In genomic region chr2:151043484-151043883, GRCh38 we compare ENCODE assay signal across 16 cellular contexts.
DNase-seq lines count a peak whose midpoint lies in the region; ATAC-seq, FAIRE-seq and TF ChIP-seq lines count a peak whose summit lies in the region.
"Had no signal": no experiment of that assay in that cellular context is flagged by ENCODE, and none has a peak within 500 bp of the region (broad histone marks: within the 10 kb centered on the region; RNA-seq: fewer than 3 reads in every experiment).

No MANE protein-coding gene starts in this region.

- TF ChIP-seq CTCF in MCF 10A (IDR thresholded peaks at IDR 0.05; ENCODE audit: unreplicated experiment), result no peak
- no peak for TF ChIP-seq CTCF in breast epithelium (IDR thresholded peaks at IDR 0.05)
- no peak for TF ChIP-seq CTCF in RWPE2 (IDR thresholded peaks at IDR 0.05; ENCODE audit: poor library complexity, severe bottlenecking)

- H3K9me3 Mint-ChIP-seq in MCF 10A (ENCODE audit: unreplicated experiment), result no peaks in the 10 kb centered on the region
- H3K9me3 Mint-ChIP-seq in activated T-cell treated with anti-CD3 and anti-CD28 coated beads, Interleukin-2, amount 50 U/mL, for 24 hours, result no peaks in the 10 kb centered on the region
- H3K9me3 Mint-ChIP-seq: activated CD4-positive, alpha-beta T cell treated with anti-CD3 and anti-CD28 coated beads, Interleukin-2, amount 10 ng/mL, durations not matched to agents 7 days and 5 days had no signal

- no peak overlapping the region for H3K4me3 ChIP-seq in breast epithelium
- H3K4me3 ChIP-seq in RWPE2 (ENCODE audit: severe bottlenecking), result no peak overlapping the region
- H3K4me3 ChIP-seq: lung had no signal

- no peak for FAIRE-seq in GM12892 (lab: Jason Lieb, UNC)

- intact Hi-C loops in MCF 10A (cut with micrococcal nuclease), result no loop called here
- intact Hi-C loops in breast epithelium (cut with DNase I; ENCODE audit: low total_unique reads), result no loop called here

- peak overlapping the region; percentile 56 for H3K4me3 Mint-ChIP-seq in MCF 10A (ENCODE audit: unreplicated experiment)
- H3K4me3 Mint-ChIP-seq in activated T-cell treated with anti-CD3 and anti-CD28 coated beads, Interleukin-2, amount 50 U/mL, for 24 hours, result no peak overlapping the region
- H3K4me3 Mint-ChIP-seq: activated CD4-positive, alpha-beta T cell treated with anti-CD3 and anti-CD28 coated beads, Interleukin-2, amount 10 ng/mL, durations not matched to agents 7 days and 5 days had no signal

- no TSS peak for BruUV-seq in MCF 10A (replicated peaks; lab: Mats Ljungman, UMichigan)

- peak; percentile 89 for DNase-seq in MCF 10A (ENCODE audit: unreplicated experiment)
- no peak for DNase-seq in breast epithelium (ENCODE audit: low spot score in 2 of 2)
- no peak for DNase-seq in RWPE2 (ENCODE audit: low spot score)
- DNase-seq in fibroblast of peridontal ligament (ENCODE audit: extremely low read depth), result peak; percentile 72
- no peak for DNase-seq in GM12892 (ENCODE audit: insufficient read length)
- DNase-seq in activated T-cell treated with anti-CD3 and anti-CD28 coated beads, Interleukin-2, amount 50 U/mL, for 24 hours, result no peak
- DNase-seq: activated CD4-positive, alpha-beta T cell treated with anti-CD3 and anti-CD28 coated beads, Interleukin-2, amount 10 ng/mL, durations not matched to agents 7 days and 5 days; activated gamma-delta T cell; cortex of kidney; Karpas-422; NCI-H526; stimulated activated CD4-positive, alpha-beta T cell treated with anti-CD3 and anti-CD28 coated beads, Interleukin-2, amount 100 ng/mL, for 48 hours had no signal

- H3K4me1 ChIP-seq in breast epithelium, result no peaks in the 10 kb centered on the region
- peaks cover 25% of the 10 kb centered on the region for H3K4me1 ChIP-seq in RWPE2 (ENCODE audit: insufficient read depth, poor library complexity, severe bottlenecking)
- H3K4me1 ChIP-seq: parathyroid adenoma had no signal

- no peaks in the 10 kb centered on the region for H3K27me3 Mint-ChIP-seq in MCF 10A (ENCODE audit: insufficient read depth, unreplicated experiment)
- H3K27me3 Mint-ChIP-seq in activated T-cell treated with anti-CD3 and anti-CD28 coated beads, Interleukin-2, amount 50 U/mL, for 24 hours, result peaks cover 28% of the 10 kb centered on the region

- H3K27me3 ChIP-seq in breast epithelium (no peaks in the 10 kb centered on the region), RWPE2 (ENCODE audit: insufficient read depth, poor library complexity, severe bottlenecking) (no peaks in the 10 kb centered on the region)

- TF ChIP-seq POLR2A in breast epithelium (IDR thresholded peaks at IDR 0.05) (no peak), GM12892 (IDR thresholded peaks at IDR 0.05; ENCODE audit: low read depth, low read length) (no peak)

- no peaks in the 10 kb centered on the region for H3K36me3 ChIP-seq in breast epithelium
- no peaks in the 10 kb centered on the region for H3K36me3 ChIP-seq in RWPE2 (ENCODE audit: low read depth)

- H3K36me3 Mint-ChIP-seq in MCF 10A (ENCODE audit: insufficient read depth, unreplicated experiment), result peaks cover under 1% of the 10 kb centered on the region
- H3K36me3 Mint-ChIP-seq in activated T-cell treated with anti-CD3 and anti-CD28 coated beads, Interleukin-2, amount 50 U/mL, for 24 hours (ENCODE audit: low read depth), result no peaks in the 10 kb centered on the region

- peak; percentile 92 for ATAC-seq in RWPE2 (ENCODE audit: low read depth)
- no peak for ATAC-seq in HG02763 (IDR thresholded peaks at IDR 0.05; ENCODE audit: unreplicated experiment)
- no peak for ATAC-seq in HG03342 (IDR thresholded peaks at IDR 0.05; ENCODE audit: unreplicated experiment)

- no peak overlapping the region for H3K27ac ChIP-seq in breast epithelium
- peak overlapping the region; percentile 53 for H3K27ac ChIP-seq in RWPE2 (ENCODE audit: poor library complexity, severe bottlenecking)
- H3K27ac ChIP-seq: parathyroid adenoma had no signal

- POLR2A ChIA-PET in MCF 10A (lab: Yijun Ruan, JAX), result interaction anchor here (0.7 to 1.4 kb wide), 2 partner anchors 131 to 564 kb away, joined by 3 read pairs; no protein-coding TSS in a partner anchor

- H3K9me3 ChIP-seq in breast epithelium, result no peaks in the 10 kb centered on the region
- no peaks in the 10 kb centered on the region for H3K9me3 ChIP-seq in RWPE2 (ENCODE audit: severe bottlenecking)

- H3K4me1 Mint-ChIP-seq in MCF 10A (ENCODE audit: insufficient read depth, unreplicated experiment), result peaks cover 31% of the 10 kb centered on the region
- H3K4me1 Mint-ChIP-seq in activated T-cell treated with anti-CD3 and anti-CD28 coated beads, Interleukin-2, amount 50 U/mL, for 24 hours (ENCODE audit: low read depth), result no peaks in the 10 kb centered on the region
- H3K4me1 Mint-ChIP-seq: activated CD4-positive, alpha-beta T cell treated with anti-CD3 and anti-CD28 coated beads, Interleukin-2, amount 10 ng/mL, durations not matched to agents 7 days and 5 days had no signal

- peak overlapping the region; percentile 79 for H3K27ac Mint-ChIP-seq in MCF 10A (ENCODE audit: low read depth, unreplicated experiment)
- no peak overlapping the region for H3K27ac Mint-ChIP-seq in activated T-cell treated with anti-CD3 and anti-CD28 coated beads, Interleukin-2, amount 50 U/mL, for 24 hours
- H3K27ac Mint-ChIP-seq: activated CD4-positive, alpha-beta T cell treated with anti-CD3 and anti-CD28 coated beads, Interleukin-2, amount 10 ng/mL, durations not matched to agents 7 days and 5 days had no signal

- CTCF ChIA-PET in MCF 10A (lab: Yijun Ruan, JAX), result interaction anchor here (0.7 to 1.0 kb wide), 2 partner anchors 11 to 442 kb away, joined by 3 read pairs; no protein-coding TSS in a partner anchor

Comparison
In these comparisons a context has a peak if more than half of its experiments do, and no peak if none do; other contexts are left out.
1. DNase-seq: peak in MCF 10A (single experiment) and fibroblast of peridontal ligament (single experiment); none in breast epithelium (0 of 2), RWPE2 (single experiment), GM12892 (single experiment) and activated T-cell treated with anti-CD3 and anti-CD28 coated beads, Interleukin-2, amount 50 U/mL, for 24 hours (single experiment).